Comparison of ENCODE assay signal across 8 cellular contexts in genomic region chr6:109440325-109441068, GRCh38. TPM values are rescaled to one million over a fixed set of nuclear protein-coding genes. Genes with fewer than 3 reads are reported as not detected.
DNase-seq lines count a peak whose midpoint lies in the region; ATAC-seq and TF ChIP-seq lines count a peak whose summit lies in the region.

Gene PPIL6 (minus strand): TSS chr6:109440628. CDS start chr6:109440590, 38 bp downstream.
Gene SMPD2 (plus strand): TSS chr6:109440724. CDS start chr6:109441122, 398 bp downstream.

- H3K79me2 ChIP-seq in DOHH2 (ENCODE audit: control insufficient read depth, low read length) = peaks cover 18% of the 10 kb centered on the region
- no peaks in the 10 kb centered on the region for H3K79me2 ChIP-seq in neural progenitor cell (ENCODE audit: low read depth)

- H3K36me3 Mint-ChIP-seq in IgD-negative memory B cell (no peaks in the 10 kb centered on the region), neural progenitor cell (peaks cover 19% of the 10 kb centered on the region)

- H3F3A ChIP-seq in DOHH2 (ENCODE audit: control insufficient read depth, insufficient read depth) (no peaks in the 10 kb centered on the region), neural progenitor cell (ENCODE audit: low read depth) (peaks cover 16% of the 10 kb centered on the region)

- H3K27ac ChIP-seq in DOHH2 (ENCODE audit: low read depth, low read length) (peak within 1 kb of the TSS; percentile 63), neural progenitor cell (peak within 1 kb of the TSS; percentile 66), stomach smooth muscle (ENCODE audit: low read length) (peak within 1 kb of the TSS; percentile 62)

- no peaks in the 10 kb centered on the region for H3K9me2 ChIP-seq in DOHH2 (replicated peaks; ENCODE audit: control insufficient read depth, low read length)

- H4K20me1 ChIP-seq in DOHH2 (ENCODE audit: control insufficient read depth, insufficient read depth, low read depth, low read length) (peaks cover 3% of the 10 kb centered on the region), neural progenitor cell (ENCODE audit: low read depth) (no peaks in the 10 kb centered on the region)

- H3K4me1 Mint-ChIP-seq in IgD-negative memory B cell (peaks cover 19 to 22% (median 20%) of the 10 kb centered on the region in 3 donors), neural progenitor cell (peaks cover 16% of the 10 kb centered on the region)

- H3K27ac Mint-ChIP-seq in IgD-negative memory B cell = peak within 1 kb of the TSS; percentile 96 to 99 (median 98)
- H3K27ac Mint-ChIP-seq in neural progenitor cell = peak within 1 kb of the TSS; percentile 94

- peak; percentile 82 for ATAC-seq in GM21576 (IDR thresholded peaks at IDR 0.05; ENCODE audit: unreplicated experiment)

- peak within 1 kb of the TSS; percentile 98 for H2AFZ ChIP-seq in neural progenitor cell (replicated peaks)

- H3K4me2 ChIP-seq in DOHH2 (ENCODE audit: low read length) (peak within 1 kb of the TSS; percentile 97), neural progenitor cell (peak within 1 kb of the TSS; percentile 89)

- H3K4me3 ChIP-seq in DOHH2 (ENCODE audit: low read length) (peak within 1 kb of the TSS; percentile 94), fibroblast of villous mesenchyme (ENCODE audit: low read depth, low read length) (peak within 1 kb of the TSS; percentile 76), neural progenitor cell (peak within 1 kb of the TSS; percentile 98), stomach smooth muscle (ENCODE audit: low read length in 2 of 2) (peak within 1 kb of the TSS; percentile 75 to 88)

- no peaks in the 10 kb centered on the region for H3K27me3 ChIP-seq in DOHH2 (ENCODE audit: control insufficient read depth, low read length)
- peaks cover 11% of the 10 kb centered on the region for H3K27me3 ChIP-seq in neural progenitor cell
- H3K27me3 ChIP-seq in stomach smooth muscle (ENCODE audit: control insufficient read depth in 1 of 2, insufficient read depth in 2 of 2, low read length in 2 of 2) = no peaks in the 10 kb centered on the region

- H3K9ac ChIP-seq in neural progenitor cell (peak within 1 kb of the TSS; percentile 51), stomach smooth muscle (ENCODE audit: low read length in 2 of 2) (peak within 1 kb of the TSS; percentile 50 to 74)

- H3K4me1 ChIP-seq in DOHH2 (ENCODE audit: control insufficient read depth, low read length) (peaks cover 20% of the 10 kb centered on the region), neural progenitor cell (peaks cover 7% of the 10 kb centered on the region), stomach smooth muscle (ENCODE audit: control insufficient read depth, insufficient read depth, low read length) (peaks cover 27% of the 10 kb centered on the region)

- H3K36me3 ChIP-seq in DOHH2 (ENCODE audit: control insufficient read depth, low read length) (peaks cover 44% of the 10 kb centered on the region), neural progenitor cell (no peaks in the 10 kb centered on the region), stomach smooth muscle (ENCODE audit: control insufficient read depth in 2 of 2, insufficient read depth in 2 of 2, low read length in 2 of 2) (no peaks in the 10 kb centered on the region)

- DNase-seq in RPMI7951 (ENCODE audit: low read depth) (peak; percentile 85), fibroblast of villous mesenchyme (ENCODE audit: low read depth) (peak; percentile 92), neural progenitor cell (ENCODE audit: low spot score) (peak; percentile 97)
- peak; percentile 93 for DNase-seq in activated effector memory CD4-positive, alpha-beta T cell treated with anti-CD3 and anti-CD28 coated beads, Interleukin-2, amount 50 U/mL, for 16 hours

- H3K9me3 ChIP-seq in DOHH2 (ENCODE audit: control insufficient read depth, insufficient read depth, low read length) (no peaks in the 10 kb centered on the region), neural progenitor cell (ENCODE audit: low read depth) (no peaks in the 10 kb centered on the region), stomach smooth muscle (ENCODE audit: control insufficient read depth in 2 of 2, low read length in 2 of 2) (no peaks in the 10 kb centered on the region)

- TF ChIP-seq CTCF in DOHH2 (IDR thresholded peaks at IDR 0.05; ENCODE audit: low read depth, low read length, poor library complexity, severe bottlenecking) = peak; percentile 17
- TF ChIP-seq CTCF in fibroblast of villous mesenchyme (IDR thresholded peaks at IDR 0.05; ENCODE audit: insufficient read depth, low read depth, low read length) = peak; percentile 35
- peak; percentile 47 for TF ChIP-seq CTCF in neural progenitor cell (IDR thresholded peaks at IDR 0.05)

- H3K4me3 Mint-ChIP-seq in IgD-negative memory B cell (peak within 1 kb of the TSS; percentile 91 to 99 (median 94)), neural progenitor cell (peak within 1 kb of the TSS; percentile 94)

- H3K27me3 Mint-ChIP-seq in IgD-negative memory B cell = no peaks in the 10 kb centered on the region
- H3K27me3 Mint-ChIP-seq in neural progenitor cell (ENCODE audit: insufficient read depth, low read depth) = peaks cover 5% of the 10 kb centered on the region

- H3K9me3 Mint-ChIP-seq in IgD-negative memory B cell = no peaks in the 10 kb centered on the region
- H3K9me3 Mint-ChIP-seq in neural progenitor cell = no peaks in the 10 kb centered on the region

RNA-seq across cellular contexts. Expression of gene PPIL6, which starts in this region (rescaled TPM):
- 1.1 TPM for polyA plus RNA-seq in IgD-negative memory B cell
- 1.1 and 1.7 TPM in 2 replicates for total RNA-seq in RPMI7951 (2014; rRNA removed; shearing (Covaris generic))
- total RNA-seq in fibroblast of villous mesenchyme (0.97 and 1.7 TPM in 2 replicates), neural progenitor cell (ENCODE audit: low replicate concordance) (4.8 and 7.9 TPM in 2 replicates)

RNA-seq across cellular contexts. Expression of gene SMPD2, which starts in this region (rescaled TPM):
- 22.0 TPM for polyA plus RNA-seq in IgD-negative memory B cell
- total RNA-seq in RPMI7951 (2014; rRNA removed; shearing (Covaris generic)) = 11.2 and 11.5 TPM in 2 replicates
- 7.3 and 11.3 TPM in 2 replicates for total RNA-seq in fibroblast of villous mesenchyme
- 10.3 and 11.5 TPM in 2 replicates for total RNA-seq in neural progenitor cell (ENCODE audit: low replicate concordance)

Comparison
In these comparisons a context has a peak if more than half of its experiments do, and no peak if none do; other contexts are left out.
1. Peak in every context shown above with its lines: DNase-seq, ATAC-seq, H3K4me3 ChIP-seq and H3K27ac ChIP-seq.